In the genomic region with DNA sequence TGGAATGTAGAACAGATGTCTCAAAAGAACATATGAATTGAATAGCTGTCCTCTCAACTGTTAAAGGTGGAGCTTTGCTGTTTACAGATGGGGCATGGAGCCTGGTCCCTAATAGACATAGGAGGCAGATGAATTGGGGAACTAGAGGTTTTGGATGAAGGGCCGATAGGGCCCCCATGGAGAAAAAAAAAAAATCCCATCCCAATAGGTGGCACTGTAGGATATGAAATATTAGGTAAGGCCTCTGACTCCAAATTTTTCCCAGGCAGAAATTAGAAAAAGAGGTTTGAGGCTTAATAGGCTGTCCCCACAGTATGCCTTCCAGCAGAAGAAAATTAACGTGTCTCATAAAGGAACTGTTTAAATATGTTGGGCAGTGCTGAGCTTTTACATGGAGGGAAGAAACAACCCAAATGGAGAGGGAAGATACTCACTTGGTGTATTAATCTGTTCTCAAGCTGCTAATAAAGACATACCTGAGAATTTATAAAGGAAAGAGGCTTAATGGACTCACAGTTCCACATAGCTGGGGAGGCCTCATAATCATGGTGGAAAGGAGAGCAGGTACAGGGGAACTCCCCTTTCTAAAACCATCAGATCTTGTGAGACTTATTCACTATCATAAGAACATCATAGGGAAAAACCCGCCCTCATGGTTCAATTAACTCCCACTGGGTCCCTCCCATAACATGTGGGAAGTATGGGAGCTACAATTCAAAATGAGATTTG, we compare ENCODE assay signal across 10 cellular contexts. TPM values are rescaled to one million over a fixed set of nuclear protein-coding genes. Genes with fewer than 3 reads are reported as not detected.
DNase-seq lines count a peak whose midpoint lies in the region; ATAC-seq and TF ChIP-seq lines count a peak whose summit lies in the region.
"Had no signal": no experiment of that assay in that cellular context is flagged by ENCODE, and none has a peak within 500 bp of the region (broad histone marks: within the 10 kb centered on the region; RNA-seq: fewer than 3 reads in every experiment).

No MANE protein-coding gene starts in this region.

- peak; percentile 43 for TF ChIP-seq CTCF in 22Rv1 (IDR thresholded peaks at IDR 0.05)
- TF ChIP-seq CTCF in omental fat pad (IDR thresholded peaks at IDR 0.05): no peak

- DNase-seq in Daoy (ENCODE audit: low read depth) (peak; percentile 10), NCI-H774 (lab: John Stamatoyannopoulos, UW) (peak; percentile 20), mucosa of gallbladder (ENCODE audit: low spot score) (no peak), omental fat pad (ENCODE audit: low spot score) (no peak)
- DNase-seq in effector CD8-positive, alpha-beta T cell (lab: John Stamatoyannopoulos, UW): no peak
- DNase-seq: stomach had no signal

- peak; percentile 51 for ATAC-seq in esophagus mucosa
- ATAC-seq in HG02610 (IDR thresholded peaks at IDR 0.05; ENCODE audit: unreplicated experiment): no peak
- ATAC-seq in omental fat pad (ENCODE audit: low FRiP score): no peak

- no peak overlapping the region for H3K27ac ChIP-seq in 22Rv1
- H3K27ac ChIP-seq: stomach had no signal

RNA-seq across cellular contexts. Expression of gene TMEM45B, which starts 30.1 kb away (rescaled TPM):
- total RNA-seq in Daoy (2014; rRNA removed; shearing (Covaris generic)): not detected in 2 replicates
- total RNA-seq in esophagus mucosa: 106 TPM
- 86.0 TPM for total RNA-seq in mucosa of gallbladder
- 1 to 10 TPM in 1 of 4 donors, under 1 TPM in 1, not detected in 2; 0.19 to 1.3 TPM for total RNA-seq in omental fat pad
- total RNA-seq: neural crest cell had no signal

Comparison
In these comparisons a context has a peak if more than half of its experiments do, and no peak if none do; other contexts are left out.
1. DNase-seq: peak in Daoy (single experiment) and NCI-H774 (single experiment); none in mucosa of gallbladder (single experiment), effector CD8-positive, alpha-beta T cell (single experiment) and omental fat pad (single experiment).
2. RNA of gene TMEM45B, which starts 30.1 kb away (total RNA-seq): 106 TPM in esophagus mucosa (single experiment) and 86.0 TPM in mucosa of gallbladder (single experiment); 0.19 to 1.3 TPM in omental fat pad and not detected in Daoy; every median in the first group is over 10 times any median in the second.